20 cellular contexts compared by ENCODE assay signal in genomic region chr18:2939317-2939716, GRCh38.
DNase-seq lines count a peak whose midpoint lies in the region; ATAC-seq and TF ChIP-seq lines count a peak whose summit lies in the region.
"Had no signal": no experiment of that assay in that cellular context is flagged by ENCODE, and none has a peak within 500 bp of the region (broad histone marks: within the 10 kb centered on the region; RNA-seq: fewer than 3 reads in every experiment).

No MANE protein-coding gene starts in this region.

- H3K79me1 ChIP-seq in trophoblast cell (ENCODE audit: low read length): no peaks in the 10 kb centered on the region

- peak overlapping the region; percentile 50 for H3K4me2 ChIP-seq in hepatocyte
- no peak overlapping the region for H3K4me2 ChIP-seq in trophoblast cell (ENCODE audit: low read length)

- CTCF ChIA-PET in CD8-positive, alpha-beta memory T cell (lab: Charles Lee): interaction anchor here (1.2 to 5.2 kb wide), 4 partner anchors 9 to 123 kb away, joined by 3 to 34 read pairs (median 8); no protein-coding TSS in a partner anchor
- CTCF ChIA-PET in naive thymus-derived CD4-positive, alpha-beta T cell (lab: Charles Lee): interaction anchor here (0.8 to 3.3 kb wide), 7 partner anchors 11 to 306 kb away, joined by 3 to 17 read pairs (median 6); no protein-coding TSS in a partner anchor

- no peak overlapping the region for H2BK120ac ChIP-seq in trophoblast cell (ENCODE audit: insufficient read depth, low read length, poor library complexity)

- no peaks in the 10 kb centered on the region for H3K9me3 Mint-ChIP-seq in CD8-positive, alpha-beta memory T cell
- no peaks in the 10 kb centered on the region for H3K9me3 Mint-ChIP-seq in naive thymus-derived CD4-positive, alpha-beta T cell
- H3K9me3 Mint-ChIP-seq: effector memory CD8-positive, alpha-beta T cell; naive B cell; stimulated activated effector memory CD8-positive, alpha-beta T cell treated with anti-CD3 and anti-CD28 coated beads, Interleukin-12 subunit alpha, Interleukin-12 subunit beta, amount 100 ng/mL, for 72 hours; T-helper 2 cell treated with Interferon-gamma antibody and Interleukin-4, amounts not matched to agents 5 μg/mL and 100 μg/mL, for 36 hours had no signal

- no peak overlapping the region for H2AFZ ChIP-seq in hepatocyte
- H2AFZ ChIP-seq in trophoblast cell (ENCODE audit: insufficient read depth, low read length, poor library complexity): no peak overlapping the region

- H2AK5ac ChIP-seq in trophoblast cell (ENCODE audit: low read length): no peak overlapping the region

- POLR2A ChIA-PET in CD8-positive, alpha-beta memory T cell (lab: Charles Lee): no interaction called here
- POLR2A ChIA-PET in naive thymus-derived CD4-positive, alpha-beta T cell (lab: Charles Lee): interaction anchor here (0.5 to 1.9 kb wide), 5 partner anchors 21 to 186 kb away, joined by 3 to 10 read pairs (median 6); no protein-coding TSS in a partner anchor

- no peaks in the 10 kb centered on the region for H3K9me3 ChIP-seq in CD8-positive, alpha-beta memory T cell (ENCODE audit: low read length)
- no peaks in the 10 kb centered on the region for H3K9me3 ChIP-seq in hepatocyte (ENCODE audit: low read depth)
- no peaks in the 10 kb centered on the region for H3K9me3 ChIP-seq in naive thymus-derived CD4-positive, alpha-beta T cell (ENCODE audit: control insufficient read depth in 2 of 3, low read length in 3 of 3)
- no peaks in the 10 kb centered on the region for H3K9me3 ChIP-seq in trophoblast cell (ENCODE audit: insufficient read depth, low read depth, low read length)
- H3K9me3 ChIP-seq: psoas muscle, tibial artery had no signal

- no peak overlapping the region for H3K4me3 ChIP-seq in CD8-positive, alpha-beta memory T cell (ENCODE audit: low read length)
- H3K4me3 ChIP-seq in hepatocyte (no peak overlapping the region), trophoblast cell (ENCODE audit: low read depth, low read length) (no peak overlapping the region)
- no peak overlapping the region for H3K4me3 ChIP-seq in naive thymus-derived CD4-positive, alpha-beta T cell (ENCODE audit: low read length)
- H3K4me3 ChIP-seq: psoas muscle, tibial artery had no signal

- ATAC-seq in naive thymus-derived CD4-positive, alpha-beta T cell: no peak
- ATAC-seq: effector memory CD8-positive, alpha-beta T cell; left cardiac atrium; psoas muscle; stimulated activated effector memory CD8-positive, alpha-beta T cell treated with anti-CD3 and anti-CD28 coated beads, Interleukin-12 subunit alpha, Interleukin-12 subunit beta, amount 100 ng/mL, for 72 hours had no signal

- H3K9ac ChIP-seq in trophoblast cell (ENCODE audit: low read length): no peak overlapping the region

- no peaks in the 10 kb centered on the region for H3K9me2 ChIP-seq in hepatocyte (replicated peaks; ENCODE audit: insufficient read depth)

- no peak overlapping the region for H2BK12ac ChIP-seq in trophoblast cell (ENCODE audit: low read length)

- H2BK5ac ChIP-seq in trophoblast cell (ENCODE audit: low read depth, low read length, poor library complexity): no peak overlapping the region

- H4K8ac ChIP-seq in trophoblast cell (ENCODE audit: low read depth, low read length): no peak overlapping the region

- H3K4ac ChIP-seq in trophoblast cell (ENCODE audit: low read depth, low read length): no peak overlapping the region

- peaks cover 0 to 81% (median 17%) of the 10 kb centered on the region in 3 donors for H3K36me3 Mint-ChIP-seq in CD8-positive, alpha-beta memory T cell
- H3K36me3 Mint-ChIP-seq in naive thymus-derived CD4-positive, alpha-beta T cell: peaks cover 0 to 40% (median 13%) of the 10 kb centered on the region in 5 donors
- H3K36me3 Mint-ChIP-seq: naive B cell had no signal

- H3K27me3 ChIP-seq in CD8-positive, alpha-beta memory T cell (ENCODE audit: insufficient read depth, low read length, poor library complexity, severe bottlenecking): no peaks in the 10 kb centered on the region
- H3K27me3 ChIP-seq in hepatocyte (no peaks in the 10 kb centered on the region), trophoblast cell (ENCODE audit: insufficient read depth, low read length) (no peaks in the 10 kb centered on the region)
- no peaks in the 10 kb centered on the region for H3K27me3 ChIP-seq in naive thymus-derived CD4-positive, alpha-beta T cell (ENCODE audit: control insufficient read depth in 2 of 2, insufficient read depth in 2 of 2, low read length in 2 of 2)
- H3K27me3 ChIP-seq: tibial artery had no signal

- no peak overlapping the region for H3K14ac ChIP-seq in trophoblast cell (ENCODE audit: low read length)

- no peak for TF ChIP-seq CTCF in hepatocyte (IDR thresholded peaks at IDR 0.05; ENCODE audit: poor library complexity)

- no peak overlapping the region for H4K91ac ChIP-seq in trophoblast cell (ENCODE audit: low read depth, low read length)

- peaks cover 32 to 58% (median 54%) of the 10 kb centered on the region in 3 donors for H3K4me1 Mint-ChIP-seq in CD8-positive, alpha-beta memory T cell
- peaks cover 8 to 56% (median 33%) of the 10 kb centered on the region in 7 donors for H3K4me1 Mint-ChIP-seq in naive thymus-derived CD4-positive, alpha-beta T cell
- H3K4me1 Mint-ChIP-seq: B cell, naive B cell had no signal

- no peak overlapping the region for H3K23ac ChIP-seq in trophoblast cell (ENCODE audit: low read length)

- DNase-seq in CD8-positive, alpha-beta memory T cell: no peak
- peak; percentile 90 for DNase-seq in HT-29 (ENCODE audit: low spot score)
- peak; percentile 83 for DNase-seq in hepatocyte (ENCODE audit: low spot score)
- DNase-seq in naive thymus-derived CD4-positive, alpha-beta T cell: no peak
- no peak for DNase-seq in trophoblast cell
- no peak for DNase-seq in midbrain (lab: John Stamatoyannopoulos, UW)
- no peak for DNase-seq in SIG-M5 (lab: John Stamatoyannopoulos, UW)
- DNase-seq in NK-92 treated with Interleukin-12 subunit alpha and Interleukin-12 subunit beta, amount 100 ng/mL, for 24 hours (lab: John Stamatoyannopoulos, UW): no peak
- DNase-seq: activated CD8-positive, alpha-beta memory T cell treated with anti-CD3 and anti-CD28 coated beads, Interleukin-2, amount 50 U/mL, for 48 hours; DMS 273 treated with DMSO at 0.1 percent for 48 hours; effector memory CD8-positive, alpha-beta T cell; hypothalamus; left cardiac atrium; naive B cell; NCI-H1930; psoas muscle; tibial artery had no signal

- H3K4me3 Mint-ChIP-seq in CD8-positive, alpha-beta memory T cell: no peak overlapping the region
- no peak overlapping the region for H3K4me3 Mint-ChIP-seq in naive thymus-derived CD4-positive, alpha-beta T cell
- H3K4me3 Mint-ChIP-seq: B cell; effector memory CD8-positive, alpha-beta T cell; naive B cell; stimulated activated effector memory CD8-positive, alpha-beta T cell treated with anti-CD3 and anti-CD28 coated beads, Interleukin-12 subunit alpha, Interleukin-12 subunit beta, amount 100 ng/mL, for 72 hours; T-helper 2 cell treated with Interferon-gamma antibody and Interleukin-4, amounts not matched to agents 5 μg/mL and 100 μg/mL, for 36 hours had no signal

- no peak overlapping the region for H3K18ac ChIP-seq in trophoblast cell (ENCODE audit: low read length)

- WGBS in hepatocyte (ENCODE audit: low lambda C conversion rate, missing lambda C conversion rate): 55% methylated on average over 7 of the region's 7 CpGs
- no CpG with 5 or more reads among the region's 7 CpGs for WGBS in trophoblast cell (ENCODE audit: extremely low coverage, insufficient coverage, insufficient read length)

- H3K27me3 Mint-ChIP-seq in CD8-positive, alpha-beta memory T cell: no peaks in the 10 kb centered on the region
- H3K27me3 Mint-ChIP-seq in naive thymus-derived CD4-positive, alpha-beta T cell: no peaks in the 10 kb centered on the region
- H3K27me3 Mint-ChIP-seq: B cell; effector memory CD8-positive, alpha-beta T cell; naive B cell had no signal

- intact Hi-C loops in naive thymus-derived CD4-positive, alpha-beta T cell (cut with micrococcal nuclease): no loop called here

- H4K12ac ChIP-seq in trophoblast cell (ENCODE audit: low read depth, low read length): no peak overlapping the region

- no peak overlapping the region for H3K27ac ChIP-seq in CD8-positive, alpha-beta memory T cell (ENCODE audit: low read depth, low read length)
- H3K27ac ChIP-seq in hepatocyte (peak overlapping the region; percentile 77), trophoblast cell (ENCODE audit: low read depth, low read length) (no peak overlapping the region)
- H3K27ac ChIP-seq in naive thymus-derived CD4-positive, alpha-beta T cell (ENCODE audit: low read depth, low read length): no peak overlapping the region
- H3K27ac ChIP-seq: psoas muscle, tibial artery had no signal

- peak overlapping the region in 6 of 8 donors; percentile 33 to 81 (median 46) for H3K27ac Mint-ChIP-seq in CD8-positive, alpha-beta memory T cell
- H3K27ac Mint-ChIP-seq in naive thymus-derived CD4-positive, alpha-beta T cell: peak overlapping the region in 5 of 9 donors; percentile 48 to 75 (median 64)
- H3K27ac Mint-ChIP-seq: B cell; T-helper 2 cell treated with Interferon-gamma antibody and Interleukin-4, amounts not matched to agents 5 μg/mL and 100 μg/mL, for 36 hours had no signal

- H3K36me3 ChIP-seq in CD8-positive, alpha-beta memory T cell (ENCODE audit: insufficient read depth, low read length): peaks cover 36% of the 10 kb centered on the region
- H3K36me3 ChIP-seq in hepatocyte (replicated peaks; ENCODE audit: insufficient read depth, low read depth): no peaks in the 10 kb centered on the region
- peaks cover 0 to 54% (median 22%) of the 10 kb centered on the region in 3 experiments for H3K36me3 ChIP-seq in naive thymus-derived CD4-positive, alpha-beta T cell (ENCODE audit: control insufficient read depth in 2 of 3, insufficient read depth in 3 of 3, low read length in 3 of 3)
- H3K36me3 ChIP-seq in trophoblast cell (ENCODE audit: control insufficient read depth in 1 of 2, insufficient read depth in 2 of 2, low read length in 2 of 2): peaks cover 4 to 16% of the 10 kb centered on the region in 2 experiments

- no peaks in the 10 kb centered on the region for H4K20me1 ChIP-seq in hepatocyte (ENCODE audit: insufficient read depth, poor library complexity, severe bottlenecking)

- H3K79me2 ChIP-seq in hepatocyte (peaks cover 9% of the 10 kb centered on the region), trophoblast cell (ENCODE audit: control insufficient read depth, insufficient read depth, low read length, poor library complexity) (no peaks in the 10 kb centered on the region)

- no peaks in the 10 kb centered on the region for H3K4me1 ChIP-seq in CD8-positive, alpha-beta memory T cell (ENCODE audit: insufficient read depth, low read length)
- H3K4me1 ChIP-seq in hepatocyte (ENCODE audit: insufficient read depth) (peaks cover 11% of the 10 kb centered on the region), trophoblast cell (ENCODE audit: control insufficient read depth in 1 of 2, insufficient read depth in 2 of 2, low read length in 2 of 2) (no peaks in the 10 kb centered on the region)
- H3K4me1 ChIP-seq in naive thymus-derived CD4-positive, alpha-beta T cell (ENCODE audit: control insufficient read depth in 2 of 2, insufficient read depth in 2 of 2, low read length in 2 of 2): no peaks in the 10 kb centered on the region
- H3K4me1 ChIP-seq: psoas muscle had no signal

Comparison
In these comparisons a context has a peak if more than half of its experiments do, and no peak if none do; other contexts are left out.
1. DNase-seq: peak in HT-29 (single experiment) and hepatocyte (single experiment); none in CD8-positive, alpha-beta memory T cell (0 of 5), naive thymus-derived CD4-positive, alpha-beta T cell (0 of 9), trophoblast cell (0 of 2), midbrain (single experiment), SIG-M5 (single experiment) and NK-92 treated with Interleukin-12 subunit alpha and Interleukin-12 subunit beta, amount 100 ng/mL, for 24 hours (single experiment).